In the genomic region with DNA sequence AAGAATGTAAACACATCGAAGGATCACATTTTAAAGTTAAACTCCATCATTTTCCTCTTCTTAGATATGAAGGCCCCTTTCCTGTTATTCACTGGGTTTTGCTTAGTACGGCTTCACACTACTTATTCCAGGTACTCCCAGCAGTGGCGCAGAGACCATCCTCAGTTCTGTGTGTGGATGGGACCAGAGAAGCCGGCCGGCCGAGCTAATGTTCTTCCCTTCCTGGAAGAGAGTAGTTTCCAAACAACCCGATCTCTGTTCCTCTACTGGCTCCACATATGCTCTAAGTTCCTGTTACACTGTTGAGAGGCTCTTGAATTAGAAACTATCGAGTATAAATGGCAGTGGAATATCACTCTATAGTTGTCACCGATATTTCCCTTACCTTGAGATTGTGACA, we compare ENCODE assay signal across 8 cellular contexts.
DNase-seq lines count a peak whose midpoint lies in the region; ATAC-seq and TF ChIP-seq lines count a peak whose summit lies in the region.

No MANE protein-coding gene starts in this region.

- H3K27ac ChIP-seq in coronary artery (peak overlapping the region; percentile 69 to 92), muscle layer of duodenum (ENCODE audit: low read length) (peak overlapping the region; percentile 24)

- DNase-seq in NOMO-1 treated with DMSO at 0.1 percent for 48 hours (lab: John Stamatoyannopoulos, UW; ENCODE audit: unreplicated experiment) (peak; percentile 43), coronary artery (ENCODE audit: low spot score) (no peak), SW480 (ENCODE audit: low spot score) (no peak)
- DNase-seq in stimulated activated CD8-positive, alpha-beta memory T cell treated with anti-CD3 and anti-CD28 coated beads, Interleukin-4, amount 100 ng/mL, for 48 hours, result no peak
- no peak for DNase-seq in effector CD8-positive, alpha-beta T cell (lab: John Stamatoyannopoulos, UW)

- peak overlapping the region; percentile 40 for H3K9ac ChIP-seq in ES-I3 (ENCODE audit: low read depth, low read length)

- H3K9me3 ChIP-seq in ES-I3 (ENCODE audit: control insufficient read depth, insufficient read depth, low read length) (no peaks in the 10 kb centered on the region), muscle layer of duodenum (ENCODE audit: control insufficient read depth in 1 of 2, low read length in 2 of 2) (no peaks in the 10 kb centered on the region)

- ATAC-seq in GM18858 (IDR thresholded peaks at IDR 0.05; ENCODE audit: unreplicated experiment), result no peak

- H3K4me1 ChIP-seq in ES-I3 (ENCODE audit: insufficient read depth, low read length), result peaks cover 8% of the 10 kb centered on the region; the same call in 1 of the 2 replicates
- peaks cover 10 to 11% of the 10 kb centered on the region in 2 donors for H3K4me1 ChIP-seq in muscle layer of duodenum (ENCODE audit: control insufficient read depth in 1 of 2, insufficient read depth in 2 of 2, low read length in 2 of 2)

- no peak for TF ChIP-seq CTCF in coronary artery (IDR thresholded peaks at IDR 0.05)

- no peaks in the 10 kb centered on the region for H3K27me3 ChIP-seq in muscle layer of duodenum (ENCODE audit: low read depth, low read length)

- H3K4me3 ChIP-seq in coronary artery, result peak overlapping the region; percentile 100
- peak overlapping the region; percentile 76 to 96 for H3K4me3 ChIP-seq in muscle layer of duodenum (ENCODE audit: low read depth in 1 of 2, low read length in 2 of 2)

- peaks cover 3% of the 10 kb centered on the region; the same call in 1 of the 2 replicates for H3K36me3 ChIP-seq in ES-I3 (ENCODE audit: insufficient read depth, low read length)
- H3K36me3 ChIP-seq in muscle layer of duodenum (ENCODE audit: control insufficient read depth in 1 of 2, insufficient read depth in 2 of 2, low read length in 2 of 2), result peaks cover 14 to 21% of the 10 kb centered on the region in 2 donors
